Comparison of ENCODE assay signal across 8 cellular contexts in genomic region chr1:39105841-39106765, GRCh38.
DNase-seq lines count a peak whose midpoint lies in the region; ATAC-seq and TF ChIP-seq lines count a peak whose summit lies in the region.

No MANE protein-coding gene starts in this region.

- H3K36me3 ChIP-seq in KOPT-K1 (ENCODE audit: insufficient read depth, low read length) (no peaks in the 10 kb centered on the region), endocrine pancreas (ENCODE audit: control insufficient read depth, insufficient read depth, low read length) (no peaks in the 10 kb centered on the region), thymus (ENCODE audit: control insufficient read depth, insufficient read depth) (no peaks in the 10 kb centered on the region)

- H3K27me3 ChIP-seq in endocrine pancreas (ENCODE audit: control insufficient read depth, insufficient read depth, low read length) (no peaks in the 10 kb centered on the region), thymus (ENCODE audit: control insufficient read depth, insufficient read depth) (peaks cover 5% of the 10 kb centered on the region)

- no peaks in the 10 kb centered on the region for H3K36me3 Mint-ChIP-seq in WTC11

- CTCF ChIA-PET in WTC11 (lab: Charles Lee), result interaction anchor here (0.5 to 7.6 kb wide), 9 partner anchors 14 to 433 kb away, joined by 3 to 90 read pairs (median 5); partner anchors contain the start of gene NDUFS5

- no peaks in the 10 kb centered on the region for H3K9me3 ChIP-seq in KOPT-K1 (ENCODE audit: insufficient read depth, low read length, poor library complexity, severe bottlenecking)
- H3K9me3 ChIP-seq in endocrine pancreas (ENCODE audit: control insufficient read depth, low read length), result no peaks in the 10 kb centered on the region
- H3K9me3 ChIP-seq in thymus (ENCODE audit: control insufficient read depth), result no peaks in the 10 kb centered on the region

- H3K4me3 ChIP-seq in endocrine pancreas (ENCODE audit: control insufficient read depth, insufficient read depth, low read length) (peak overlapping the region; percentile 76), thymus (ENCODE audit: low read length) (peak overlapping the region; percentile 66)

- H3K4me1 Mint-ChIP-seq in WTC11, result peaks cover 45% of the 10 kb centered on the region

- H3K9ac ChIP-seq in endocrine pancreas (ENCODE audit: control insufficient read depth, insufficient read depth, low read length), result peak overlapping the region; percentile 93

- H3K9me3 Mint-ChIP-seq in WTC11, result no peaks in the 10 kb centered on the region

- POLR2A ChIA-PET in WTC11 (lab: Charles Lee), result interaction anchor here (0.6 to 4.3 kb wide), 5 partner anchors 27 to 369 kb away, joined by 3 to 20 read pairs (median 8); no protein-coding TSS in a partner anchor

- peak overlapping the region; percentile 99 for H3K27ac Mint-ChIP-seq in WTC11

- peak; percentile 62 for TF ChIP-seq POLR2A in GM19099 (IDR thresholded peaks at IDR 0.05; ENCODE audit: extremely low read depth, insufficient read length, low read depth)

- 10% methylated on average over 39 of the region's 39 CpGs for WGBS in thymus

- H3K27ac ChIP-seq in KOPT-K1 (ENCODE audit: low read depth, low read length, poor library complexity, severe bottlenecking) (peak overlapping the region; percentile 59), thymus (ENCODE audit: low read depth) (peak overlapping the region; percentile 82)

- DNase-seq in Ammon's horn (ENCODE audit: low spot score), result peak; percentile 36
- DNase-seq in WTC11 (ENCODE audit: low spot score), result peak; percentile 50
- peak; percentile 46 for DNase-seq in midbrain (lab: John Stamatoyannopoulos, UW)
- no peak for DNase-seq in HPDE6-E6E7 (ENCODE audit: extremely low spot score)

- H3K27me3 Mint-ChIP-seq in WTC11 (ENCODE audit: low read depth), result no peaks in the 10 kb centered on the region

- no peak for TF ChIP-seq CTCF in WTC11 (IDR thresholded peaks at IDR 0.05)

- H3K4me3 Mint-ChIP-seq in WTC11, result no peak overlapping the region

- ATAC-seq in WTC11, result peak; percentile 4

- peaks cover 15% of the 10 kb centered on the region for H3K4me1 ChIP-seq in endocrine pancreas (ENCODE audit: control insufficient read depth, insufficient read depth, low read length)
- H3K4me1 ChIP-seq in thymus (ENCODE audit: control insufficient read depth, insufficient read depth, low read length), result peaks cover 8% of the 10 kb centered on the region

TF ChIP-seq in WTC11, 78 proteins besides CTCF, POLR2A, EP300 and RAD21:
- TF ChIP-seq NFYB (CRISPR knock-in tag; conservative IDR thresholded peaks at IDR 0.05; ENCODE audit: low read depth) (no peak), ZNF281 (CRISPR knock-in tag; IDR thresholded peaks at IDR 0.05) (0 out of 2 replicates have a peak, but pooled peaks have one; percentile 20), ZNF317 (CRISPR knock-in tag; IDR thresholded peaks at IDR 0.05; ENCODE audit: borderline replicate concordance, low read depth) (peak; percentile 79), ZNF416 (CRISPR knock-in tag; IDR thresholded peaks at IDR 0.05) (no peak)
- TF ChIP-seq, protein P1, sequence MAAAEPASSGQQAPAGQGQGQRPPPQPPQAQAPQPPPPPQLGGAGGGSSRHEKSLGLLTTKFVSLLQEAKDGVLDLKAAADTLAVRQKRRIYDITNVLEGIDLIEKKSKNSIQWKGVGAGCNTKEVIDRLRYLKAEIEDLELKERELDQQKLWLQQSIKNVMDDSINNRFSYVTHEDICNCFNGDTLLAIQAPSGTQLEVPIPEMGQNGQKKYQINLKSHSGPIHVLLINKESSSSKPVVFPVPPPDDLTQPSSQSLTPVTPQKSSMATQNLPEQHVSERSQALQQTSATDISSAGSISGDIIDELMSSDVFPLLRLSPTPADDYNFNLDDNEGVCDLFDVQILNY (CRISPR knock-in tag; IDR thresholded peaks at IDR 0.05), result 0 out of 2 replicates have a peak, but pooled peaks have one; percentile 20
- TF ChIP-seq, protein P2, sequence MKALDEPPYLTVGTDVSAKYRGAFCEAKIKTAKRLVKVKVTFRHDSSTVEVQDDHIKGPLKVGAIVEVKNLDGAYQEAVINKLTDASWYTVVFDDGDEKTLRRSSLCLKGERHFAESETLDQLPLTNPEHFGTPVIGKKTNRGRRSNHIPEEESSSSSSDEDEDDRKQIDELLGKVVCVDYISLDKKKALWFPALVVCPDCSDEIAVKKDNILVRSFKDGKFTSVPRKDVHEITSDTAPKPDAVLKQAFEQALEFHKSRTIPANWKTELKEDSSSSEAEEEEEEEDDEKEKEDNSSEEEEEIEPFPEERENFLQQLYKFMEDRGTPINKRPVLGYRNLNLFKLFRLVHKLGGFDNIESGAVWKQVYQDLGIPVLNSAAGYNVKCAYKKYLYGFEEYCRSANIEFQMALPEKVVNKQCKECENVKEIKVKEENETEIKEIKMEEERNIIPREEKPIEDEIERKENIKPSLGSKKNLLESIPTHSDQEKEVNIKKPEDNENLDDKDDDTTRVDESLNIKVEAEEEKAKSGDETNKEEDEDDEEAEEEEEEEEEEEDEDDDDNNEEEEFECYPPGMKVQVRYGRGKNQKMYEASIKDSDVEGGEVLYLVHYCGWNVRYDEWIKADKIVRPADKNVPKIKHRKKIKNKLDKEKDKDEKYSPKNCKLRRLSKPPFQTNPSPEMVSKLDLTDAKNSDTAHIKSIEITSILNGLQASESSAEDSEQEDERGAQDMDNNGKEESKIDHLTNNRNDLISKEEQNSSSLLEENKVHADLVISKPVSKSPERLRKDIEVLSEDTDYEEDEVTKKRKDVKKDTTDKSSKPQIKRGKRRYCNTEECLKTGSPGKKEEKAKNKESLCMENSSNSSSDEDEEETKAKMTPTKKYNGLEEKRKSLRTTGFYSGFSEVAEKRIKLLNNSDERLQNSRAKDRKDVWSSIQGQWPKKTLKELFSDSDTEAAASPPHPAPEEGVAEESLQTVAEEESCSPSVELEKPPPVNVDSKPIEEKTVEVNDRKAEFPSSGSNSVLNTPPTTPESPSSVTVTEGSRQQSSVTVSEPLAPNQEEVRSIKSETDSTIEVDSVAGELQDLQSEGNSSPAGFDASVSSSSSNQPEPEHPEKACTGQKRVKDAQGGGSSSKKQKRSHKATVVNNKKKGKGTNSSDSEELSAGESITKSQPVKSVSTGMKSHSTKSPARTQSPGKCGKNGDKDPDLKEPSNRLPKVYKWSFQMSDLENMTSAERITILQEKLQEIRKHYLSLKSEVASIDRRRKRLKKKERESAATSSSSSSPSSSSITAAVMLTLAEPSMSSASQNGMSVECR (CRISPR knock-in tag; IDR thresholded peaks at IDR 0.05; ENCODE audit: borderline replicate concordance), result no peak
